11 cellular contexts compared by ENCODE assay signal in genomic region chr14:92652413-92653151, GRCh38.
DNase-seq lines count a peak whose midpoint lies in the region; ATAC-seq and TF ChIP-seq lines count a peak whose summit lies in the region.
"Had no signal": no experiment of that assay in that cellular context is flagged by ENCODE, and none has a peak within 500 bp of the region (broad histone marks: within the 10 kb centered on the region; RNA-seq: fewer than 3 reads in every experiment).

No MANE protein-coding gene starts in this region.

- no peaks in the 10 kb centered on the region for H3K27me3 ChIP-seq in CD8-positive, alpha-beta T cell (ENCODE audit: insufficient read depth, low read length)
- H3K27me3 ChIP-seq in effector memory CD4-positive, alpha-beta T cell (replicated peaks; ENCODE audit: control insufficient read depth, insufficient read depth, low read length, poor library complexity, severe bottlenecking), result no peaks in the 10 kb centered on the region
- H3K27me3 ChIP-seq in prostate gland (replicated peaks; ENCODE audit: insufficient read depth), result no peaks in the 10 kb centered on the region
- H3K27me3 ChIP-seq in foreskin keratinocyte, result no peaks in the 10 kb centered on the region

- intact Hi-C loops in CD8-positive, alpha-beta T cell (cut with DNase I, micrococcal nuclease), result loop anchor here in 1 of 2 experiments (2.0 to 10.0 kb wide), 2 partner anchors 28 to 138 kb away; partner anchors contain the start of gene RIN3
- intact Hi-C loops in prostate gland (cut with DNase I), result no loop called here

- WGBS in prostate gland, result 84% methylated on average over 17 of the region's 26 CpGs

- CTCF ChIA-PET in CD8-positive, alpha-beta T cell (lab: Charles Lee), result interaction anchor here (0.7 to 3.4 kb wide), 10 partner anchors 18 to 546 kb away, joined by 3 to 31 read pairs (median 4); partner anchors contain the start of gene ATXN3

- peaks cover 74% of the 10 kb centered on the region for H3K4me1 Mint-ChIP-seq in CD8-positive, alpha-beta T cell (ENCODE audit: low read depth)
- peaks cover 66% of the 10 kb centered on the region for H3K4me1 Mint-ChIP-seq in T-helper 1 cell treated with Interleukin-12 subunit alpha and Interleukin-12 subunit beta and Interleukin-4 antibody, amounts not matched to agents 30 μg/mL and 1 μg/mL, for 36 hours (ENCODE audit: low read depth)

- no peak for TF ChIP-seq POLR2A in prostate gland (IDR thresholded peaks at IDR 0.05)

- peak overlapping the region; percentile 98 for H3K4me3 Mint-ChIP-seq in CD8-positive, alpha-beta T cell
- peak overlapping the region; percentile 98 for H3K4me3 Mint-ChIP-seq in T-helper 1 cell treated with Interleukin-12 subunit alpha and Interleukin-12 subunit beta and Interleukin-4 antibody, amounts not matched to agents 30 μg/mL and 1 μg/mL, for 36 hours

- ATAC-seq in CD8-positive, alpha-beta T cell, result no peak
- no peak for ATAC-seq in GM18502 (IDR thresholded peaks at IDR 0.05; ENCODE audit: poor library complexity, unreplicated experiment)
- ATAC-seq in foreskin keratinocyte, result no peak
- no peak for ATAC-seq in HG03457 (IDR thresholded peaks at IDR 0.05; ENCODE audit: unreplicated experiment)

- H3K4me1 ChIP-seq in CD8-positive, alpha-beta T cell (ENCODE audit: insufficient read depth, low read length), result peaks cover 59% of the 10 kb centered on the region
- peaks cover 63% of the 10 kb centered on the region for H3K4me1 ChIP-seq in effector memory CD4-positive, alpha-beta T cell (ENCODE audit: control insufficient read depth, insufficient read depth, low read length, poor library complexity, severe bottlenecking)
- H3K4me1 ChIP-seq in prostate gland (replicated peaks) (peaks cover 9% of the 10 kb centered on the region), foreskin keratinocyte (no peaks in the 10 kb centered on the region)

- H3K36me3 ChIP-seq in CD8-positive, alpha-beta T cell (ENCODE audit: insufficient read depth, low read length), result peaks cover 13% of the 10 kb centered on the region
- H3K36me3 ChIP-seq in effector memory CD4-positive, alpha-beta T cell (ENCODE audit: control insufficient read depth, insufficient read depth, low read length), result peaks cover 8% of the 10 kb centered on the region
- no peaks in the 10 kb centered on the region for H3K36me3 ChIP-seq in prostate gland

- no peaks in the 10 kb centered on the region for H3K9me3 ChIP-seq in CD8-positive, alpha-beta T cell (ENCODE audit: low read length)
- no peaks in the 10 kb centered on the region for H3K9me3 ChIP-seq in effector memory CD4-positive, alpha-beta T cell (ENCODE audit: control insufficient read depth, low read length)
- no peaks in the 10 kb centered on the region for H3K9me3 ChIP-seq in prostate gland

- H3K27ac ChIP-seq in CD8-positive, alpha-beta T cell (ENCODE audit: low read depth, low read length), result peak overlapping the region; percentile 77
- peak overlapping the region; percentile 94 for H3K27ac ChIP-seq in effector memory CD4-positive, alpha-beta T cell (ENCODE audit: insufficient read depth, low read length, poor library complexity, severe bottlenecking)
- H3K27ac ChIP-seq in prostate gland (peak overlapping the region; percentile 26 to 32), foreskin keratinocyte (no peak overlapping the region)

- no peaks in the 10 kb centered on the region for H3K27me3 Mint-ChIP-seq in CD8-positive, alpha-beta T cell (ENCODE audit: low read depth)
- H3K27me3 Mint-ChIP-seq in T-helper 1 cell treated with Interleukin-12 subunit alpha and Interleukin-12 subunit beta and Interleukin-4 antibody, amounts not matched to agents 30 μg/mL and 1 μg/mL, for 36 hours (ENCODE audit: low read depth), result no peaks in the 10 kb centered on the region

- peak in 4 of 7 experiments; percentile 5 to 61 (median 40) for DNase-seq in CD8-positive, alpha-beta T cell
- no peak for DNase-seq in effector memory CD4-positive, alpha-beta T cell
- no peak for DNase-seq in prostate gland (ENCODE audit: low spot score)
- no peak for DNase-seq in COLO668 (lab: John Stamatoyannopoulos, UW; ENCODE audit: unreplicated experiment)
- DNase-seq in foreskin keratinocyte, result no peak
- DNase-seq: DND-41, NCI-H226, trophoblast cell had no signal

- no peak for TF ChIP-seq CTCF in CD8-positive, alpha-beta T cell (IDR thresholded peaks at IDR 0.05)
- no peak for TF ChIP-seq CTCF in prostate gland (IDR thresholded peaks at IDR 0.05)
- TF ChIP-seq CTCF in foreskin keratinocyte (conservative IDR thresholded peaks at IDR 0.05), result no peak

- POLR2A ChIA-PET in CD8-positive, alpha-beta T cell (lab: Charles Lee), result interaction anchor here (0.6 to 3.4 kb wide), 11 partner anchors 13 to 532 kb away, joined by 3 to 43 read pairs (median 5); partner anchors contain the start of genes LYSET and MOAP1

- peak overlapping the region; percentile 100 for H3K27ac Mint-ChIP-seq in CD8-positive, alpha-beta T cell
- H3K27ac Mint-ChIP-seq in T-helper 1 cell treated with Interleukin-12 subunit alpha and Interleukin-12 subunit beta and Interleukin-4 antibody, amounts not matched to agents 30 μg/mL and 1 μg/mL, for 36 hours, result peak overlapping the region; percentile 93

- H3K36me3 Mint-ChIP-seq in CD8-positive, alpha-beta T cell, result peaks cover 49% of the 10 kb centered on the region
- peaks cover 35% of the 10 kb centered on the region for H3K36me3 Mint-ChIP-seq in T-helper 1 cell treated with Interleukin-12 subunit alpha and Interleukin-12 subunit beta and Interleukin-4 antibody, amounts not matched to agents 30 μg/mL and 1 μg/mL, for 36 hours (ENCODE audit: low read depth)

- peak overlapping the region; percentile 91 for H3K4me3 ChIP-seq in CD8-positive, alpha-beta T cell (ENCODE audit: low read depth, low read length)
- H3K4me3 ChIP-seq in effector memory CD4-positive, alpha-beta T cell (ENCODE audit: insufficient read depth, low read depth, low read length, poor library complexity, severe bottlenecking), result peak overlapping the region; percentile 76
- peak overlapping the region in 1 of 2 donors; percentile 0 for H3K4me3 ChIP-seq in prostate gland

- H3K9me3 Mint-ChIP-seq in CD8-positive, alpha-beta T cell, result no peaks in the 10 kb centered on the region
- no peaks in the 10 kb centered on the region for H3K9me3 Mint-ChIP-seq in T-helper 1 cell treated with Interleukin-12 subunit alpha and Interleukin-12 subunit beta and Interleukin-4 antibody, amounts not matched to agents 30 μg/mL and 1 μg/mL, for 36 hours

Comparison
In these comparisons a context has a peak if more than half of its experiments do, and no peak if none do; other contexts are left out.
1. DNase-seq: peak in CD8-positive, alpha-beta T cell (4 of 7); none in effector memory CD4-positive, alpha-beta T cell (0 of 3), prostate gland (single experiment), COLO668 (single experiment) and foreskin keratinocyte (0 of 2).